18 cellular contexts compared by ENCODE assay signal in genomic region chr2:240299710-240300068, GRCh38.
A peak's percentile ranks its signal among the peaks of the same experiment; 100 is the strongest.
DNase-seq lines count a peak whose midpoint lies in the region; TF ChIP-seq lines count a peak whose summit lies in the region.
"Had no signal": no experiment of that assay in that cellular context is flagged by ENCODE, and none has a peak within 500 bp of the region (broad histone marks: within the 10 kb centered on the region; RNA-seq: fewer than 3 reads in every experiment).

No MANE protein-coding gene starts in this region.

- peak overlapping the region; percentile 83 for H3K27ac Mint-ChIP-seq in neural progenitor cell
- H3K27ac Mint-ChIP-seq: B cell had no signal

- peaks cover 5% of the 10 kb centered on the region for H3K9me3 Mint-ChIP-seq in neural progenitor cell
- H3K9me3 Mint-ChIP-seq: CD4-positive, alpha-beta memory T cell had no signal

- H3K9ac ChIP-seq in BLaER1 (no peak overlapping the region), neural progenitor cell (no peak overlapping the region), MM.1S (ENCODE audit: low read length) (no peak overlapping the region)
- H3K9ac ChIP-seq: KMS-11 had no signal

- H3K4me3 ChIP-seq in BLaER1, result no peak overlapping the region
- no peak overlapping the region for H3K4me3 ChIP-seq in Jurkat, Clone E6-1 (ENCODE audit: low read length)
- no peak overlapping the region for H3K4me3 ChIP-seq in neural progenitor cell
- H3K4me3 ChIP-seq in MM.1S (ENCODE audit: low read length), result no peak overlapping the region
- H3K4me3 ChIP-seq: Peyer's patch, SK-N-MC had no signal

- H2AFZ ChIP-seq in neural progenitor cell (replicated peaks) (no peak overlapping the region), MM.1S (ENCODE audit: low read length) (no peak overlapping the region)

- peaks cover 33% of the 10 kb centered on the region for H3K4me1 Mint-ChIP-seq in neural progenitor cell
- H3K4me1 Mint-ChIP-seq: B cell; CD4-positive, alpha-beta memory T cell had no signal

- no peak for TF ChIP-seq CTCF in neural progenitor cell (IDR thresholded peaks at IDR 0.05)
- TF ChIP-seq CTCF in MM.1S (IDR thresholded peaks at IDR 0.05; ENCODE audit: low read length), result no peak

- H3K36me3 ChIP-seq in BLaER1, result no peaks in the 10 kb centered on the region
- no peaks in the 10 kb centered on the region for H3K36me3 ChIP-seq in neural progenitor cell
- H3K36me3 ChIP-seq in MM.1S (replicated peaks; ENCODE audit: insufficient read depth, low read length), result no peaks in the 10 kb centered on the region
- H3K36me3 ChIP-seq: Peyer's patch had no signal

- peaks cover 18% of the 10 kb centered on the region for H3K27me3 Mint-ChIP-seq in neural progenitor cell (ENCODE audit: insufficient read depth, low read depth)

- H4K20me1 ChIP-seq in BLaER1, result no peaks in the 10 kb centered on the region
- no peaks in the 10 kb centered on the region for H4K20me1 ChIP-seq in neural progenitor cell (ENCODE audit: low read depth)
- H4K20me1 ChIP-seq in MM.1S (ENCODE audit: insufficient read depth, low read length), result no peaks in the 10 kb centered on the region

- H3K36me3 Mint-ChIP-seq in neural progenitor cell, result no peaks in the 10 kb centered on the region
- H3K36me3 Mint-ChIP-seq: CD4-positive, alpha-beta memory T cell had no signal

- H3F3A ChIP-seq in neural progenitor cell (ENCODE audit: low read depth) (no peaks in the 10 kb centered on the region), MM.1S (ENCODE audit: insufficient read depth, low read length) (no peaks in the 10 kb centered on the region)

- DNase-seq in A172 (ENCODE audit: low spot score) (peak; percentile 29), neural progenitor cell (ENCODE audit: low spot score) (no peak), NCI-H1417 (lab: John Stamatoyannopoulos, UW) (no peak), MM.1S (no peak), inferior parietal cortex (ENCODE audit: extremely low spot score) (no peak)
- DNase-seq in Jurkat, Clone E6-1 (ENCODE audit: low read depth, low spot score), result peak; percentile 1
- DNase-seq: CD4-positive, alpha-beta memory T cell; GDM1; GOT3; NCI-H1092; NCI-H1694 treated with DMSO at 0.1 percent for 48 hours; NCI-H226; NCI-H524 treated with DMSO at 0.1 percent for 48 hours had no signal

- no peaks in the 10 kb centered on the region for H3K9me2 ChIP-seq in MM.1S (replicated peaks; ENCODE audit: insufficient read depth, low read length)

- H3K4me1 ChIP-seq in BLaER1 (peaks cover 11% of the 10 kb centered on the region), neural progenitor cell (peaks cover 5% of the 10 kb centered on the region), MM.1S (ENCODE audit: low read length) (no peaks in the 10 kb centered on the region)
- H3K4me1 ChIP-seq: Peyer's patch had no signal

- H3K27ac ChIP-seq in BLaER1 (peak overlapping the region; percentile 13; the same call in 1 of the 2 replicates), neural progenitor cell (no peak overlapping the region), MM.1S (ENCODE audit: low read length) (no peak overlapping the region)
- H3K27ac ChIP-seq: KMS-11, Peyer's patch, SK-N-MC had no signal

- no peaks in the 10 kb centered on the region for H3K27me3 ChIP-seq in BLaER1
- no peaks in the 10 kb centered on the region for H3K27me3 ChIP-seq in neural progenitor cell
- peaks cover 45% of the 10 kb centered on the region for H3K27me3 ChIP-seq in MM.1S (replicated peaks; ENCODE audit: insufficient read depth, low read length)
- H3K27me3 ChIP-seq: Peyer's patch had no signal

- H3K4me2 ChIP-seq in BLaER1 (peak overlapping the region; percentile 45), neural progenitor cell (no peak overlapping the region), MM.1S (ENCODE audit: low read depth, low read length) (no peak overlapping the region)
- H3K4me2 ChIP-seq: KMS-11 had no signal

- H3K4me3 Mint-ChIP-seq in neural progenitor cell, result no peak overlapping the region
- H3K4me3 Mint-ChIP-seq: B cell; CD4-positive, alpha-beta memory T cell had no signal

- H3K9me3 ChIP-seq in BLaER1 (no peaks in the 10 kb centered on the region), neural progenitor cell (ENCODE audit: low read depth) (no peaks in the 10 kb centered on the region), MM.1S (replicated peaks; ENCODE audit: insufficient read depth, low read length) (no peaks in the 10 kb centered on the region)
- H3K9me3 ChIP-seq: Peyer's patch had no signal

- H3K79me2 ChIP-seq in neural progenitor cell (ENCODE audit: low read depth), result no peaks in the 10 kb centered on the region
- no peaks in the 10 kb centered on the region for H3K79me2 ChIP-seq in MM.1S (ENCODE audit: low read length)

Comparison
In these comparisons a context has a peak if more than half of its experiments do, and no peak if none do; other contexts are left out.
1. DNase-seq: peak in A172 (single experiment) and Jurkat, Clone E6-1 (single experiment); none in neural progenitor cell (single experiment), NCI-H1417 (0 of 3), MM.1S (single experiment) and inferior parietal cortex (single experiment).